ENCODE assay signal across 28 cellular contexts in genomic region chr6:54445207-54445606, GRCh38.
"Had no signal": no experiment of that assay in that cellular context is flagged by ENCODE, and none has a peak within 500 bp of the region (broad histone marks: within the 10 kb centered on the region; RNA-seq: fewer than 3 reads in every experiment).

No MANE protein-coding gene starts in this region.

- H3K4me3 ChIP-seq: colonic mucosa, esophagus muscularis mucosa, gastroesophageal sphincter had no signal

- H3K27me3 ChIP-seq: brain microvascular endothelial cell, colonic mucosa, esophagus muscularis mucosa, foreskin keratinocyte, gastroesophageal sphincter had no signal

- FAIRE-seq: astrocyte had no signal

- H3K36me3 ChIP-seq: brain microvascular endothelial cell, colonic mucosa, esophagus muscularis mucosa, gastroesophageal sphincter had no signal

- H3K27ac ChIP-seq: brain microvascular endothelial cell, colonic mucosa, esophagus muscularis mucosa, foreskin keratinocyte, gastroesophageal sphincter, VCaP had no signal

- DNase-seq: activated CD4-positive, alpha-beta memory T cell treated with anti-CD3 and anti-CD28 coated beads, Interleukin-2, amount 10 ng/mL, durations not matched to agents 7 days and 5 days; activated CD4-positive, alpha-beta T cell treated with anti-CD3 and anti-CD28 coated beads for 1 hour; activated CD4-positive, alpha-beta T cell treated with anti-CD3 and anti-CD28 coated beads for 4 hours; activated CD4-positive, alpha-beta T cell treated with anti-CD3 and anti-CD28 coated beads, Interleukin-2, amount 10 ng/mL, durations not matched to agents 7 days and 5 days; activated CD4-positive, alpha-beta T cell treated with anti-CD3 and anti-CD28 coated beads, Interleukin-2, amount 50 U/mL, for 4 hours; activated CD8-positive, alpha-beta memory T cell treated with anti-CD3 and anti-CD28 coated beads, Interleukin-2, amount 50 U/mL, for 48 hours; activated gamma-delta T cell treated with Interleukin-2 at 50 U/mL for 16 hours; activated naive CD4-positive, alpha-beta T cell treated with anti-CD3 and anti-CD28 coated beads, Interleukin-2, amount 50 U/mL, for 16 hours; activated naive CD4-positive, alpha-beta T cell treated with Interleukin-2 at 50 U/mL for 16 hours; activated T-cell treated with anti-CD3 and anti-CD28 coated beads for 4 hours; activated T-cell treated with anti-CD3 and anti-CD28 coated beads, Interleukin-2, amount 50 U/mL, for 24 hours; activated T-cell treated with anti-CD3 and anti-CD28 coated beads, Interleukin-2, amount 50 U/mL, for 72 hours; amniotic stem cell; anterior cingulate cortex; brain microvascular endothelial cell; caudate nucleus; colonic mucosa; effector CD8-positive, alpha-beta T cell; endodermal cell; erythroblast; foreskin keratinocyte; hippocampal formation; T-helper 2 cell had no signal

- ATAC-seq: activated T-cell treated with anti-CD3 and anti-CD28 coated beads, Interleukin-2, amount 50 U/mL, for 72 hours; foreskin keratinocyte; gastroesophageal sphincter; WTC11 had no signal

- H3K4me1 ChIP-seq: colonic mucosa, esophagus muscularis mucosa, foreskin keratinocyte, gastroesophageal sphincter had no signal

- H3K9me3 ChIP-seq: colonic mucosa, esophagus muscularis mucosa, gastroesophageal sphincter had no signal
